25 cellular contexts compared by ENCODE assay signal in genomic region chr15:79122391-79122790, GRCh38. TPM values are rescaled to one million over a fixed set of nuclear protein-coding genes. Genes with fewer than 3 reads are reported as not detected.
"Had no signal": no experiment of that assay in that cellular context is flagged by ENCODE, and none has a peak within 500 bp of the region (broad histone marks: within the 10 kb centered on the region; RNA-seq: fewer than 3 reads in every experiment).

No MANE protein-coding gene starts in this region.

- ATAC-seq: activated naive CD4-positive, alpha-beta T cell treated with anti-CD3 and anti-CD28 coated beads, Interleukin-2, amount 50 U/mL, for 72 hours; activated T-cell treated with anti-CD3 and anti-CD28 coated beads, Interleukin-2, amount 50 U/mL, for 72 hours; esophagus mucosa; foreskin keratinocyte; gastrocnemius medialis; heart left ventricle had no signal

- DNase-seq: activated CD4-positive, alpha-beta memory T cell treated with anti-CD3 and anti-CD28 coated beads, Interleukin-2, amount 10 ng/mL, durations not matched to agents 7 days and 5 days; activated CD4-positive, alpha-beta T cell treated with anti-CD3 and anti-CD28 coated beads for 1 hour; activated CD4-positive, alpha-beta T cell treated with anti-CD3 and anti-CD28 coated beads for 4 hours; activated CD4-positive, alpha-beta T cell treated with anti-CD3 and anti-CD28 coated beads, Interleukin-2, amount 10 ng/mL, durations not matched to agents 7 days and 5 days; activated CD4-positive, alpha-beta T cell treated with anti-CD3 and anti-CD28 coated beads, Interleukin-2, amount 50 U/mL, for 4 hours; activated CD8-positive, alpha-beta memory T cell treated with anti-CD3 and anti-CD28 coated beads, Interleukin-2, amount 50 U/mL, for 48 hours; activated gamma-delta T cell; activated naive CD4-positive, alpha-beta T cell; activated naive CD4-positive, alpha-beta T cell treated with anti-CD3 and anti-CD28 coated beads, Interleukin-2, amount 10 ng/mL, durations not matched to agents 7 days and 5 days; activated naive CD8-positive, alpha-beta T cell treated with anti-CD3 and anti-CD28 coated beads, Interleukin-2, amount 10 ng/mL, durations not matched to agents 7 days and 5 days; activated T-cell treated with anti-CD3 and anti-CD28 coated beads for 4 hours; activated T-cell treated with anti-CD3 and anti-CD28 coated beads, Interleukin-2, amount 50 U/mL, for 24 hours; activated T-cell treated with anti-CD3 and anti-CD28 coated beads, Interleukin-2, amount 50 U/mL, for 72 hours; brain microvascular endothelial cell; dorsolateral prefrontal cortex; effector memory CD4-positive, alpha-beta T cell; endodermal cell; foreskin keratinocyte; gastrocnemius medialis; glutamatergic neuron; heart left ventricle; T-helper 2 cell had no signal

- H3K36me3 ChIP-seq: brain microvascular endothelial cell, gastrocnemius medialis, heart left ventricle had no signal

- H3K4me1 ChIP-seq: foreskin keratinocyte, gastrocnemius medialis, heart left ventricle had no signal

- H3K4me3 ChIP-seq: coronary artery, dorsolateral prefrontal cortex, gastrocnemius medialis, heart left ventricle had no signal

- H3K9me3 ChIP-seq: gastrocnemius medialis, heart left ventricle had no signal

- H3K27me3 ChIP-seq: brain microvascular endothelial cell, dorsolateral prefrontal cortex, gastrocnemius medialis had no signal

- H3K27ac ChIP-seq: brain microvascular endothelial cell, coronary artery, dorsolateral prefrontal cortex, foreskin keratinocyte, gastrocnemius medialis, heart left ventricle had no signal

RNA-seq across cellular contexts. Expression of gene RASGRF1, which starts 31.8 kb away (rescaled TPM):
- total RNA-seq: activated CD4-positive, alpha-beta memory T cell treated with anti-CD3 and anti-CD28 coated beads, Interleukin-2, amount 10 ng/mL, durations not matched to agents 7 days and 5 days; activated CD4-positive, alpha-beta T cell treated with anti-CD3 and anti-CD28 coated beads, Interleukin-2, amount 10 ng/mL, durations not matched to agents 7 days and 5 days; activated naive CD4-positive, alpha-beta T cell treated with anti-CD3 and anti-CD28 coated beads, Interleukin-2, amount 50 U/mL, for 72 hours; activated naive CD8-positive, alpha-beta T cell treated with anti-CD3 and anti-CD28 coated beads, Interleukin-2, amount 10 ng/mL, durations not matched to agents 7 days and 5 days; activated T-cell treated with anti-CD3 and anti-CD28 coated beads, Interleukin-2, amount 50 U/mL, for 72 hours; gastrocnemius medialis had no signal
- polyA plus RNA-seq: heart left ventricle had no signal
